ENCODE assay signal across 2 cellular contexts in the genomic region with DNA sequence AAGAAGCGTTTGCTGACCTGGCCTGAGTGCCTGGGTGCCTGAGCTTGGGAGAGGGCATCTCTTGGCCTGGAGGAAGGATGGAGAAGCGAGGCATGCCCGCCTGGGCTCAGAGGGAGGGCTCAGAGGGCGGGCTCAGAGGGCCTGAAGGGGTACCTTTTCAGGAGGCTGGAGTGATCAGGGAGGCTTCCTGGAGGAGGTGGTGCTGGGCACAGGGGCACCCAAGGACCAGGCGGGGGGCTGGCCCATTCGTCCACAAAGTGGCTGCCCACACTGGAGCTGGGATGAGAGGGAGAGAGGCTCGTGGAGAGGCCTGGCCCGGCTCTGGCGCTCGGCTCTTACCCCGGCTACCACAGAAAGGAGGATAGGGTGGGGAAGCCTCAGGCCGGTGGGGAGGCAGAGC.
TF ChIP-seq lines count a peak whose summit lies in the region.

No MANE protein-coding gene starts in this region.

TF ChIP-seq in H1, 55 proteins besides CTCF, POLR2A, EP300 and RAD21:
- no peak for TF ChIP-seq HDAC2 (IDR thresholded peaks at IDR 0.05; ENCODE audit: borderline replicate concordance in 1 of 2, low read depth in 2 of 2, low read length in 2 of 2)
- no peak for TF ChIP-seq CBX8 (IDR thresholded peaks at IDR 0.05; ENCODE audit: borderline replicate concordance, low read depth, low read length)
- TF ChIP-seq CREB1 (IDR thresholded peaks at IDR 0.05): no peak
- TF ChIP-seq TCF12 (IDR thresholded peaks at IDR 0.05; ENCODE audit: low read depth, low read length): no peak
- TF ChIP-seq SP2 (IDR thresholded peaks at IDR 0.05; ENCODE audit: low read length): no peak

TF ChIP-seq in HepG2, 621 proteins besides CTCF, POLR2A, EP300 and RAD21:
- TF ChIP-seq TEAD2 (CRISPR knock-in tag; IDR thresholded peaks at IDR 0.05) (no peak), AGO2 (optimal IDR thresholded peaks at IDR 0.05; ENCODE audit: low read depth, low read length) (peak; percentile 52)
TF ChIP-seq in HepG2: peak in this region for 1.
